ENCODE assay signal across 35 cellular contexts in the genomic region with DNA sequence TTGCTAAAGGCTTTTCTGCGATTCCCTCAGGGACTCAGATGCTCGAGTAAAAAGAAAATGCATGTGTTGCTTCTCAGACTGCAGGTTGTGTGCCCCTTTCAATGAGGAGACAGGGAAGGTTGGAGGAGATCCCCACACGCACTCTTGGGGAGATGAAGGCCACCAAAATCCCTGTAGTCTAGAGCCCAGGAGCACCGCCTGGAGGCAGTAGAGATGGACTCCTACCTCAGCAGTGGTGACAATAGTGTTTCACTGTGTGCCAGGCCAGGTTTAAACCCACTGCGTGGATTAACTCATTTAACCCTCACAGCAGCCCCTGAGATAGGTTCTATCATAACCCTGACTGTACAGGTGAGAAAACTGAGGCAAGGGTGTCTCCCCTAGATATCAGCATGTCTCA. TPM values are rescaled to one million over a fixed set of nuclear protein-coding genes. Genes with fewer than 3 reads are reported as not detected.
"Had no signal": no experiment of that assay in that cellular context is flagged by ENCODE, and none has a peak within 500 bp of the region (broad histone marks: within the 10 kb centered on the region; RNA-seq: fewer than 3 reads in every experiment).

No MANE protein-coding gene starts in this region.

- H3K27ac Mint-ChIP-seq: activated B cell treated with CpG ODN at 0.5 μM for 24 hours; activated CD8-positive, alpha-beta T cell treated with anti-CD3 and anti-CD28 coated beads for 36 hours; activated naive CD4-positive, alpha-beta T cell treated with anti-CD3 and anti-CD28 coated beads for 36 hours; activated naive CD4-positive, alpha-beta T cell treated with anti-CD3 and anti-CD28 coated beads, Interleukin-2, amount 50 U/mL, for 24 hours; activated naive CD8-positive, alpha-beta T cell treated with anti-CD3 and anti-CD28 coated beads for 36 hours; activated naive CD8-positive, alpha-beta T cell treated with anti-CD3 and anti-CD28 coated beads, Interleukin-2, amount 50 U/mL, for 24 hours; activated T-helper 1 cell treated with anti-CD3 and anti-CD28 coated beads, Interleukin-12 subunit alpha, Interleukin-12 subunit beta, Interleukin-2, Interleukin-4 antibody, amounts not matched to agents 30 ng/mL and 10 ng/mL and 1 ng/mL, durations not matched to agents 14 hours and 24 hours and 36 hours; activated T-helper 2 cell treated with anti-CD3 and anti-CD28 coated beads, Interferon-gamma antibody, Interleukin-2, Interleukin-4, amounts not matched to agents 10 μg/mL and 5 μg/mL and 100 μg/mL, durations not matched to agents 14 hours and 24 hours and 36 hours; T-helper 17 cell; T-helper 2 cell treated with Interferon-gamma antibody and Interleukin-4, amounts not matched to agents 5 μg/mL and 100 μg/mL, for 36 hours had no signal

- FAIRE-seq: endometrium, endothelial cell of umbilical vein had no signal

- H3K9me3 ChIP-seq: adrenal gland, body of pancreas, colonic mucosa, esophagus squamous epithelium, gastroesophageal sphincter had no signal

- H3K36me3 ChIP-seq: adrenal gland, colonic mucosa, esophagus squamous epithelium, gastroesophageal sphincter, WERI-Rb-1 had no signal

- H3K27me3 ChIP-seq: adrenal gland, body of pancreas, colonic mucosa had no signal

- H3K27ac ChIP-seq: adrenal gland, body of pancreas, colonic mucosa, epithelial cell of prostate, esophagus squamous epithelium, gastroesophageal sphincter, WERI-Rb-1 had no signal

- H3K4me3 Mint-ChIP-seq: activated B cell treated with CpG ODN at 0.5 μM for 24 hours; activated CD8-positive, alpha-beta T cell treated with anti-CD3 and anti-CD28 coated beads for 36 hours; activated naive CD4-positive, alpha-beta T cell treated with anti-CD3 and anti-CD28 coated beads for 36 hours; activated naive CD4-positive, alpha-beta T cell treated with anti-CD3 and anti-CD28 coated beads, Interleukin-2, amount 50 U/mL, for 24 hours; activated naive CD8-positive, alpha-beta T cell treated with anti-CD3 and anti-CD28 coated beads for 36 hours; activated naive CD8-positive, alpha-beta T cell treated with anti-CD3 and anti-CD28 coated beads, Interleukin-2, amount 50 U/mL, for 24 hours; activated T-helper 1 cell treated with anti-CD3 and anti-CD28 coated beads, Interleukin-12 subunit alpha, Interleukin-12 subunit beta, Interleukin-2, Interleukin-4 antibody, amounts not matched to agents 30 ng/mL and 10 ng/mL and 1 ng/mL, durations not matched to agents 14 hours and 24 hours and 36 hours; T-helper 17 cell; T-helper 2 cell treated with Interferon-gamma antibody and Interleukin-4, amounts not matched to agents 5 μg/mL and 100 μg/mL, for 36 hours had no signal

- H3K9me3 Mint-ChIP-seq: activated B cell treated with CpG ODN at 0.5 μM for 24 hours; activated CD8-positive, alpha-beta T cell treated with anti-CD3 and anti-CD28 coated beads for 36 hours; activated naive CD4-positive, alpha-beta T cell treated with anti-CD3 and anti-CD28 coated beads for 36 hours; activated naive CD4-positive, alpha-beta T cell treated with anti-CD3 and anti-CD28 coated beads, Interleukin-2, amount 50 U/mL, for 24 hours; activated naive CD8-positive, alpha-beta T cell treated with anti-CD3 and anti-CD28 coated beads for 36 hours; activated naive CD8-positive, alpha-beta T cell treated with anti-CD3 and anti-CD28 coated beads, Interleukin-2, amount 50 U/mL, for 24 hours; activated T-helper 1 cell treated with anti-CD3 and anti-CD28 coated beads, Interleukin-12 subunit alpha, Interleukin-12 subunit beta, Interleukin-2, Interleukin-4 antibody, amounts not matched to agents 30 ng/mL and 10 ng/mL and 1 ng/mL, durations not matched to agents 14 hours and 24 hours and 36 hours; activated T-helper 2 cell treated with anti-CD3 and anti-CD28 coated beads, Interferon-gamma antibody, Interleukin-2, Interleukin-4, amounts not matched to agents 10 μg/mL and 5 μg/mL and 100 μg/mL, durations not matched to agents 14 hours and 24 hours and 36 hours; T-helper 2 cell treated with Interferon-gamma antibody and Interleukin-4, amounts not matched to agents 5 μg/mL and 100 μg/mL, for 36 hours had no signal

- H3K4me3 ChIP-seq: adrenal gland, body of pancreas, colonic mucosa, esophagus squamous epithelium, gastroesophageal sphincter had no signal

- ATAC-seq: activated CD4-positive, CD25-positive, alpha-beta regulatory T cell treated with anti-CD3 and anti-CD28 coated beads, Interleukin-2, amount 50 U/mL, for 24 hours; activated CD8-positive, alpha-beta T cell treated with anti-CD3 and anti-CD28 coated beads for 36 hours; activated naive CD8-positive, alpha-beta T cell treated with anti-CD3 and anti-CD28 coated beads, Interleukin-2, amount 50 U/mL, for 24 hours; body of pancreas; gastroesophageal sphincter; T-helper 17 cell had no signal

- H3K36me3 Mint-ChIP-seq: activated naive CD4-positive, alpha-beta T cell treated with anti-CD3 and anti-CD28 coated beads, Interleukin-2, amount 50 U/mL, for 24 hours; activated naive CD8-positive, alpha-beta T cell treated with anti-CD3 and anti-CD28 coated beads for 36 hours had no signal

- DNase-seq: activated B cell treated with CpG ODN at 0.5 μM for 24 hours; activated CD4-positive, alpha-beta T cell treated with anti-CD3 and anti-CD28 coated beads for 48 hours; activated CD4-positive, alpha-beta T cell treated with anti-CD3 and anti-CD28 coated beads, Interleukin-2, amount 50 U/mL, for 1 hour; activated CD4-positive, alpha-beta T cell treated with anti-CD3 and anti-CD28 coated beads, Interleukin-2, amount 50 U/mL, for 48 hours; activated CD8-positive, alpha-beta memory T cell treated with anti-CD3 and anti-CD28 coated beads for 24 hours; activated CD8-positive, alpha-beta T cell treated with anti-CD3 and anti-CD28 coated beads for 36 hours; activated effector memory CD4-positive, alpha-beta T cell treated with anti-CD3 and anti-CD28 coated beads, Interleukin-2, amount 50 U/mL, for 16 hours; activated naive CD4-positive, alpha-beta T cell treated with anti-CD3 and anti-CD28 coated beads for 36 hours; activated naive CD8-positive, alpha-beta T cell treated with anti-CD3 and anti-CD28 coated beads for 36 hours; activated naive CD8-positive, alpha-beta T cell treated with anti-CD3 and anti-CD28 coated beads, Interleukin-2, amount 50 U/mL, for 24 hours; activated T-cell treated with anti-CD3 and anti-CD28 coated beads, Interleukin-2, amount 50 U/mL, for 48 hours; adrenal gland; amygdala; aorta; body of pancreas; caudate nucleus; colonic mucosa; effector CD8-positive, alpha-beta T cell; esophagus squamous epithelium; foreskin melanocyte; T-helper 17 cell; T1000; WERI-Rb-1 had no signal

- H3K4me1 Mint-ChIP-seq: activated B cell treated with CpG ODN at 0.5 μM for 24 hours; activated naive CD4-positive, alpha-beta T cell treated with anti-CD3 and anti-CD28 coated beads, Interleukin-2, amount 50 U/mL, for 24 hours; activated naive CD8-positive, alpha-beta T cell treated with anti-CD3 and anti-CD28 coated beads for 36 hours; activated naive CD8-positive, alpha-beta T cell treated with anti-CD3 and anti-CD28 coated beads, Interleukin-2, amount 50 U/mL, for 24 hours; T-helper 17 cell had no signal

- H3K4me1 ChIP-seq: adrenal gland, body of pancreas, colonic mucosa, esophagus squamous epithelium, gastroesophageal sphincter had no signal

RNA-seq across cellular contexts. Expression of gene MEGF11, which starts 15.2 kb away (rescaled TPM):
- total RNA-seq: activated B cell treated with CpG ODN at 0.5 μM for 24 hours; activated CD8-positive, alpha-beta T cell treated with anti-CD3 and anti-CD28 coated beads for 36 hours; activated naive CD8-positive, alpha-beta T cell treated with anti-CD3 and anti-CD28 coated beads for 36 hours; activated T-helper 1 cell treated with anti-CD3 and anti-CD28 coated beads, Interleukin-12 subunit alpha, Interleukin-12 subunit beta, Interleukin-2, Interleukin-4 antibody, amounts not matched to agents 30 ng/mL and 10 ng/mL and 1 ng/mL, durations not matched to agents 14 hours and 24 hours and 36 hours; activated T-helper 2 cell treated with anti-CD3 and anti-CD28 coated beads, Interferon-gamma antibody, Interleukin-2, Interleukin-4, amounts not matched to agents 10 μg/mL and 5 μg/mL and 100 μg/mL, durations not matched to agents 14 hours and 24 hours and 36 hours; aorta; body of pancreas; colonic mucosa; dermis microvascular lymphatic vessel endothelial cell; endothelial cell of umbilical vein; esophagus squamous epithelium; T-helper 17 cell had no signal
- polyA plus RNA-seq: aorta, endothelial cell of umbilical vein, esophagus, fibroblast of lung had no signal
